In genomic region chr19:50242586-50242985, GRCh38 we compare ENCODE assay signal across 1 cellular context.
TF ChIP-seq lines count a peak whose summit lies in the region.

No MANE protein-coding gene starts in this region.

TF ChIP-seq in GM12878, 131 proteins besides CTCF, POLR2A, EP300 and RAD21:
- TF ChIP-seq CREB1 (IDR thresholded peaks at IDR 0.05; ENCODE audit: low read depth) = peak; percentile 29; the same call in 1 of the 2 replicates
- TF ChIP-seq BCL11A (IDR thresholded peaks at IDR 0.05; ENCODE audit: low read depth, low read length) = 0 out of 2 replicates have a peak, but pooled peaks have one; percentile 8
- TF ChIP-seq SPI1 (IDR thresholded peaks at IDR 0.05; ENCODE audit: borderline replicate concordance, insufficient read depth, low read depth, low read length) = peak; percentile 30; the same call in 1 of the 2 replicates
- TF ChIP-seq ZNF687 (IDR thresholded peaks at IDR 0.05) = no peak
- TF ChIP-seq MTA2 (IDR thresholded peaks at IDR 0.05; ENCODE audit: low read depth) = no peak
- TF ChIP-seq SMAD1 (IDR thresholded peaks at IDR 0.05; ENCODE audit: low read depth, partially characterized antibody) = no peak
